ENCODE assay signal across 8 cellular contexts in genomic region chr2:28621172-28622100, GRCh38.
DNase-seq lines count a peak whose midpoint lies in the region; ATAC-seq and TF ChIP-seq lines count a peak whose summit lies in the region.

No MANE protein-coding gene starts in this region.

- DNase-seq in AG08395 (ENCODE audit: low spot score) (peak; percentile 94), HL-60 (ENCODE audit: low read depth in 1 of 2, low spot score in 1 of 2) (peak; percentile 62 to 81), RWPE1 (ENCODE audit: low spot score) (peak; percentile 81), foreskin melanocyte (peak; percentile 53), omental fat pad (ENCODE audit: low spot score) (no peak), thoracic aorta (ENCODE audit: low spot score) (peak; percentile 93)
- DNase-seq in activated naive CD4-positive, alpha-beta T cell treated with anti-CD3 and anti-CD28 coated beads for 36 hours: peak; percentile 91

- H3K4me3 ChIP-seq in HL-60 (replicated peaks; ENCODE audit: insufficient read depth, low read length) (no peak overlapping the region), thoracic aorta (no peak overlapping the region)

- CTCF ChIA-PET in RWPE1 (lab: Yijun Ruan, JAX): interaction anchor here (0.6 to 0.7 kb wide), 3 partner anchors 10 to 831 kb away, joined by 3 read pairs; no protein-coding TSS in a partner anchor
- CTCF ChIA-PET in activated naive CD4-positive, alpha-beta T cell treated with anti-CD3 and anti-CD28 coated beads for 36 hours (lab: Charles Lee): interaction anchor here (0.7 to 2.6 kb wide), 3 partner anchors 14 to 139 kb away, joined by 3 to 12 read pairs (median 4); no protein-coding TSS in a partner anchor

- H3K27me3 Mint-ChIP-seq in activated naive CD4-positive, alpha-beta T cell treated with anti-CD3 and anti-CD28 coated beads for 36 hours (ENCODE audit: low read depth): no peaks in the 10 kb centered on the region

- H3K27ac Mint-ChIP-seq in activated naive CD4-positive, alpha-beta T cell treated with anti-CD3 and anti-CD28 coated beads for 36 hours: peak overlapping the region; percentile 94

- H3K9me3 ChIP-seq in thoracic aorta: no peaks in the 10 kb centered on the region

- POLR2A ChIA-PET in RWPE1 (lab: Yijun Ruan, JAX; ENCODE audit: low non-redundant PET): no interaction called here

- peak; percentile 30 for TF ChIP-seq CTCF in HL-60 (IDR thresholded peaks at IDR 0.05; ENCODE audit: insufficient read depth, low read length)
- no peak for TF ChIP-seq CTCF in RWPE1 (conservative IDR thresholded peaks at IDR 0.05; ENCODE audit: low read depth)
- no peak for TF ChIP-seq CTCF in omental fat pad (IDR thresholded peaks at IDR 0.05)
- TF ChIP-seq CTCF in thoracic aorta (IDR thresholded peaks at IDR 0.05): no peak

- H3K4me3 Mint-ChIP-seq in activated naive CD4-positive, alpha-beta T cell treated with anti-CD3 and anti-CD28 coated beads for 36 hours: peak overlapping the region; percentile 41

- peak; percentile 73 for ATAC-seq in omental fat pad (ENCODE audit: low FRiP score)
- peak; percentile 93 for ATAC-seq in thoracic aorta (ENCODE audit: insufficient number of reproducible peaks, low FRiP score, low read depth)
- no peak for ATAC-seq in HG02588 (IDR thresholded peaks at IDR 0.05; ENCODE audit: unreplicated experiment)

- intact Hi-C loops in activated naive CD4-positive, alpha-beta T cell treated with anti-CD3 and anti-CD28 coated beads for 36 hours (cut with micrococcal nuclease): loop anchor here (1.0 to 10.0 kb wide), 6 partner anchors 8 to 1525 kb away; partner anchors contain the start of genes CLIP4, FOSL2, PPP1CB and YPEL5

- H3K36me3 ChIP-seq in thoracic aorta: no peaks in the 10 kb centered on the region

- peaks cover 92% of the 10 kb centered on the region for H3K4me1 Mint-ChIP-seq in activated naive CD4-positive, alpha-beta T cell treated with anti-CD3 and anti-CD28 coated beads for 36 hours (ENCODE audit: low read depth)

- H3K4me1 ChIP-seq in thoracic aorta (ENCODE audit: control insufficient read depth in 1 of 2, low read depth in 2 of 2): peaks cover 46 to 95% of the 10 kb centered on the region in 2 donors

- H3K27me3 ChIP-seq in HL-60 (ENCODE audit: insufficient read depth, poor library complexity, severe bottlenecking) (no peaks in the 10 kb centered on the region), thoracic aorta (replicated peaks; ENCODE audit: insufficient read depth) (no peaks in the 10 kb centered on the region)

- no peaks in the 10 kb centered on the region for H3K9me3 Mint-ChIP-seq in activated naive CD4-positive, alpha-beta T cell treated with anti-CD3 and anti-CD28 coated beads for 36 hours

- peaks cover 4% of the 10 kb centered on the region for H3K36me3 Mint-ChIP-seq in activated naive CD4-positive, alpha-beta T cell treated with anti-CD3 and anti-CD28 coated beads for 36 hours (ENCODE audit: low read depth)

- H3K27ac ChIP-seq in HL-60 (replicated peaks) (peak overlapping the region; percentile 92), RWPE1 (peak overlapping the region; percentile 69), thoracic aorta (peak overlapping the region; percentile 99 to 100)
